In the genomic region with DNA sequence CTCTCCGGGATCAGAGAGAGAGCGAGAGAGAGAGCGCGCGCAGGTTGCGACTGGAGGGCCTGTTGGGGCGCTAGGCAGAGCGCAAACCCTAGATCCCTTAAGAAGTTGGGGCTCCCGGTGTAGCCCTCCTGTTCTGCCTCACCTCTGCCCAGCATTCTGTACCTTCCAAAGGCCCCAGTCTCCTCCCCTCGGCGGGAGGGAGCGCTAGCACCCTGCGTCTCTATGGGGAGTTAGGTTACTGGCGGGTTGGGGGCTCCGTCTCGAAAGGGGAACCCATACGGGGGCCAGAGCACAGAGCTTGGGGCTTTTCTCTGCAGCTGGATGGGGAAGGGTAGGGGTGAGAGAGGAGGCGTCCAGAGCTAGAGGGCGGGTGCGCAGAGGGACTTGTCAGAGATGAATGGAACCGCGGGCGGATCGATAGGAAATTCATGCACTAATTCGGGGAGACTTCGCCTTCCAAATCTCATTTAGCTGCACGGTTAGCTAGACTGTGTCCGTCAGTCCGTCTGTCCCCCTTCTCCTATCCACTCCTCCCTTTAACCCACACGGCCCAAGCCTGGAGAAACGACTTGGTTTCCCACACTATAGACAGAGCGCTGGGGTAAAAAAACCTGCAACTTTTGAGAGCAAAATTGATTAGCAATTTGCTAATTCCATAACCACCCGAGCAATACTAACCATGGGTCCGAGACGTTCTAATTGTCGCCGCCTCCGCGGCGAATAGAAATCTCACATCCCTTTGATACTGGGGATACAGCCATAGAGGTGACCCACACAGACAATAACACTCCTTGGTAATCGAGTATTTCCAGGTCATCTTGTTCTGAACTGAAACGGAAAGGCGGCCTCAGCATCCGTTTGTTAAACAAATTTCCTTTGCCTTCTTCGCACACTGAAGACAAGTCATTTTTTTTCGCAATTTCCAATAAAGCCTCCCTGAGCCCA, we compare ENCODE assay signal across 8 cellular contexts. TPM values are rescaled to one million over a fixed set of nuclear protein-coding genes. Genes with fewer than 3 reads are reported as not detected.
DNase-seq lines count a peak whose midpoint lies in the region; ATAC-seq and TF ChIP-seq lines count a peak whose summit lies in the region.

No MANE protein-coding gene starts in this region.

- 9% methylated on average over 46 of the region's 46 CpGs for WGBS in lung, 2 donors
- 33 to 43% methylated on average over 42 to 46 of the region's 46 CpGs for WGBS in aorta, 2 donors

- H3K9me3 Mint-ChIP-seq in activated naive CD4-positive, alpha-beta T cell treated with anti-CD3 and anti-CD28 coated beads, Interleukin-2, amount 50 U/mL, for 72 hours = no peaks in the 10 kb centered on the region

- H3K4me1 ChIP-seq in lung (ENCODE audit: control insufficient read depth in 2 of 2, insufficient read depth in 2 of 2, low read length in 2 of 2) (no peaks in the 10 kb centered on the region), aorta (ENCODE audit: control insufficient read depth in 1 of 2, insufficient read depth in 2 of 2, low read length in 2 of 2) (peaks cover 0 to 7% of the 10 kb centered on the region in 2 donors)

- peak overlapping the region in 1 of 2 donors; percentile 40 for H3K27ac ChIP-seq in lung (ENCODE audit: low read depth in 1 of 2, low read length in 1 of 2)
- H3K27ac ChIP-seq in aorta (ENCODE audit: low read depth in 1 of 2, low read length in 2 of 2) = peak overlapping the region; percentile 47 to 62

- peak; percentile 1 for TF ChIP-seq CTCF in GM13977 (IDR thresholded peaks at IDR 0.05; ENCODE audit: extremely low read depth, insufficient read depth, missing control alignments)
- no peak for TF ChIP-seq CTCF in lung (IDR thresholded peaks at IDR 0.05; ENCODE audit: control extremely low read depth, extremely low read depth)

- peak; percentile 25 for ATAC-seq in HG02763 (IDR thresholded peaks at IDR 0.05; ENCODE audit: unreplicated experiment)
- ATAC-seq in activated naive CD4-positive, alpha-beta T cell treated with anti-CD3 and anti-CD28 coated beads, Interleukin-2, amount 50 U/mL, for 72 hours = peak; percentile 65 to 83
- ATAC-seq in lung (ENCODE audit: insufficient read depth, low FRiP score) = no peak
- ATAC-seq in aorta (ENCODE audit: low FRiP score) = no peak
- no peak for ATAC-seq in HG03521 (IDR thresholded peaks at IDR 0.05; ENCODE audit: unreplicated experiment)

- H3K27me3 ChIP-seq in lung (ENCODE audit: control insufficient read depth, insufficient read depth) = peaks cover 4% of the 10 kb centered on the region
- no peaks in the 10 kb centered on the region for H3K27me3 ChIP-seq in aorta (ENCODE audit: control insufficient read depth in 1 of 2, insufficient read depth in 2 of 2, low read length in 1 of 2)

- no peaks in the 10 kb centered on the region for H3K36me3 ChIP-seq in lung (ENCODE audit: control insufficient read depth in 2 of 2, insufficient read depth in 2 of 2, low read length in 2 of 2)
- no peaks in the 10 kb centered on the region for H3K36me3 ChIP-seq in aorta (ENCODE audit: control insufficient read depth in 1 of 2, insufficient read depth in 2 of 2, low read length in 1 of 2)

- intact Hi-C loops in aorta (cut with DNase I) = no loop called here

- H3K36me3 Mint-ChIP-seq in activated naive CD4-positive, alpha-beta T cell treated with anti-CD3 and anti-CD28 coated beads, Interleukin-2, amount 50 U/mL, for 72 hours = peaks cover 0 to 6% of the 10 kb centered on the region in 2 donors

- H3K9me3 ChIP-seq in lung (ENCODE audit: control insufficient read depth in 2 of 2, insufficient read depth in 1 of 2, low read length in 1 of 2) (peaks cover 0 to 2% of the 10 kb centered on the region in 2 donors), aorta (ENCODE audit: control insufficient read depth, low read length) (no peaks in the 10 kb centered on the region)

- H3K4me3 ChIP-seq in lung (peak overlapping the region; percentile 14), aorta (ENCODE audit: low read length in 2 of 2) (peak overlapping the region; percentile 39 to 68)

- peak overlapping the region in 1 of 2 donors; percentile 65 for H3K27ac Mint-ChIP-seq in activated naive CD4-positive, alpha-beta T cell treated with anti-CD3 and anti-CD28 coated beads, Interleukin-2, amount 50 U/mL, for 72 hours

- no peak for DNase-seq in GM13977 (ENCODE audit: low spot score)
- no peak for DNase-seq in activated naive CD4-positive, alpha-beta T cell treated with anti-CD3 and anti-CD28 coated beads, Interleukin-2, amount 50 U/mL, for 72 hours (ENCODE audit: low spot score in 2 of 2)
- no peak for DNase-seq in lung (ENCODE audit: low spot score)
- DNase-seq in aorta = no peak
- DNase-seq in HPDE6-E6E7 (ENCODE audit: extremely low spot score) = no peak
- no peak for DNase-seq in stimulated activated naive CD4-positive, alpha-beta T cell treated with Interleukin-2 at 50 U/mL for 16 hours (lab: John Stamatoyannopoulos, UW)

- in situ Hi-C loops in GM13977 (cut with MboI; ENCODE audit: low pct_unique_long_range_greater_than_20kb, low sequenced_read_pairs, unreplicated experiment) = no loop called here

RNA-seq across cellular contexts. Expression of a gene that starts 0.7 kb away (rescaled TPM):
- 1 to 10 TPM in 1 of 2 donors, under 1 TPM in 1; 0.89 to 3.0 TPM for total RNA-seq in activated naive CD4-positive, alpha-beta T cell treated with anti-CD3 and anti-CD28 coated beads, Interleukin-2, amount 50 U/mL, for 72 hours
- total RNA-seq in lung = 1 to 10 TPM; 3.5 to 6.7 TPM
- polyA plus RNA-seq in lung = 1 to 10 TPM; 1.4 to 1.7 TPM
- total RNA-seq in aorta = 10 to 100 TPM in 1 of 2 donors, 1 to 10 TPM in 1; 6.6 to 17.9 TPM
- polyA plus RNA-seq in aorta = 10 to 100 TPM in 1 of 2 donors, 1 to 10 TPM in 1; 1.4 to 11.5 TPM

RNA-seq across cellular contexts. Expression of a gene that starts 11.2 kb away (rescaled TPM):
- total RNA-seq in activated naive CD4-positive, alpha-beta T cell treated with anti-CD3 and anti-CD28 coated beads, Interleukin-2, amount 50 U/mL, for 72 hours = 1 to 10 TPM; 1.6 to 3.1 TPM
- total RNA-seq in lung (10 to 100 TPM in 1 of 2 donors, 1 to 10 TPM in 1; 8.6 to 21.1 TPM), aorta (10 to 100 TPM; 20.0 to 62.9 TPM)
- polyA plus RNA-seq in lung (1 to 10 TPM; 1.9 to 4.9 TPM), aorta (10 to 100 TPM in 1 of 2 donors, 1 to 10 TPM in 1; 2.4 to 30.5 TPM)

RNA-seq across cellular contexts. Expression of a gene that starts 14.7 kb away (rescaled TPM):
- not detected for total RNA-seq in activated naive CD4-positive, alpha-beta T cell treated with anti-CD3 and anti-CD28 coated beads, Interleukin-2, amount 50 U/mL, for 72 hours
- total RNA-seq in lung = 1 to 10 TPM; 2.6 to 2.9 TPM
- 1 to 10 TPM; 1.8 TPM for polyA plus RNA-seq in lung
- total RNA-seq in aorta = 1 to 10 TPM; 1.4 to 5.9 TPM
- polyA plus RNA-seq in aorta = 1 to 10 TPM in 1 of 2 donors, not detected in 1; 3.6 TPM

RNA-seq across cellular contexts. Expression of a gene that starts 25.9 kb away (rescaled TPM):
- under 1 TPM in 1 of 2 donors, not detected in 1; 0.16 TPM for total RNA-seq in activated naive CD4-positive, alpha-beta T cell treated with anti-CD3 and anti-CD28 coated beads, Interleukin-2, amount 50 U/mL, for 72 hours
- total RNA-seq in lung (1 to 10 TPM; 6.1 to 7.5 TPM), aorta (10 to 100 TPM in 1 of 2 donors, 1 to 10 TPM in 1; 5.8 to 16.8 TPM)
- polyA plus RNA-seq in lung (1 to 10 TPM; 5.3 to 5.4 TPM), aorta (1 to 10 TPM; 3.9 to 4.1 TPM)

RNA-seq across cellular contexts. Expression of a gene that starts 31.9 kb away (rescaled TPM):
- total RNA-seq in activated naive CD4-positive, alpha-beta T cell treated with anti-CD3 and anti-CD28 coated beads, Interleukin-2, amount 50 U/mL, for 72 hours = 1 to 10 TPM in 1 of 2 donors, not detected in 1; 1.1 TPM
- 1 to 10 TPM in 1 of 2 donors, under 1 TPM in 1; 0.43 to 3.3 TPM for total RNA-seq in lung
- polyA plus RNA-seq in lung = 1 to 10 TPM; 1.2 to 3.3 TPM
- total RNA-seq in aorta = 10 to 100 TPM in 1 of 2 donors, 1 to 10 TPM in 1; 9.1 to 14.1 TPM
- polyA plus RNA-seq in aorta = 10 to 100 TPM; 18.2 to 22.4 TPM

Comparison
In these comparisons a context has a peak if more than half of its experiments do, and no peak if none do; other contexts are left out.
1. ATAC-seq: peak in HG02763 (single experiment) and activated naive CD4-positive, alpha-beta T cell treated with anti-CD3 and anti-CD28 coated beads, Interleukin-2, amount 50 U/mL, for 72 hours (2 of 2); none in lung (single experiment), aorta (single experiment) and HG03521 (single experiment).